26 cellular contexts compared by ENCODE assay signal in genomic region chrX:30301203-30301602, GRCh38. TPM values are rescaled to one million over a fixed set of nuclear protein-coding genes. Genes with fewer than 3 reads are reported as not detected.
"Had no signal": no experiment of that assay in that cellular context is flagged by ENCODE, and none has a peak within 500 bp of the region (broad histone marks: within the 10 kb centered on the region; RNA-seq: fewer than 3 reads in every experiment).

No MANE protein-coding gene starts in this region.

- H3K27me3 ChIP-seq: ascending aorta, body of pancreas, Peyer's patch, SJSA1 had no signal

- H3K9me3 Mint-ChIP-seq: activated naive CD4-positive, alpha-beta T cell treated with anti-CD3 and anti-CD28 coated beads, Interleukin-2, amount 50 U/mL, for 24 hours; activated T-cell treated with anti-CD3 and anti-CD28 coated beads, Interleukin-2, amount 50 U/mL, for 24 hours; activated T-helper 1 cell treated with anti-CD3 and anti-CD28 coated beads, Interleukin-12 subunit alpha, Interleukin-12 subunit beta, Interleukin-2, Interleukin-4 antibody, amounts not matched to agents 30 ng/mL and 10 ng/mL and 1 ng/mL, durations not matched to agents 14 hours and 24 hours and 36 hours; T-helper 1 cell treated with Interleukin-12 subunit alpha and Interleukin-12 subunit beta and Interleukin-4 antibody, amounts not matched to agents 30 μg/mL and 1 μg/mL, for 36 hours; WTC11 had no signal

- H3K36me3 ChIP-seq: ascending aorta, Peyer's patch, SJSA1 had no signal

- H3K4me3 ChIP-seq: ascending aorta, body of pancreas, Peyer's patch, SJSA1 had no signal

- H3K27ac Mint-ChIP-seq: activated CD8-positive, alpha-beta T cell treated with anti-CD3 and anti-CD28 coated beads, Interleukin-2, amount 10 ng/mL, durations not matched to agents 7 days and 5 days; activated naive CD4-positive, alpha-beta T cell treated with anti-CD3 and anti-CD28 coated beads, Interleukin-2, amount 50 U/mL, for 24 hours; activated T-cell treated with anti-CD3 and anti-CD28 coated beads, Interleukin-2, amount 50 U/mL, for 24 hours; activated T-helper 1 cell treated with anti-CD3 and anti-CD28 coated beads, Interleukin-12 subunit alpha, Interleukin-12 subunit beta, Interleukin-2, Interleukin-4 antibody, amounts not matched to agents 30 ng/mL and 10 ng/mL and 1 ng/mL, durations not matched to agents 14 hours and 24 hours and 36 hours; T-helper 1 cell treated with Interleukin-12 subunit alpha and Interleukin-12 subunit beta and Interleukin-4 antibody, amounts not matched to agents 30 μg/mL and 1 μg/mL, for 36 hours; WTC11 had no signal

- H3K4me3 Mint-ChIP-seq: activated CD8-positive, alpha-beta T cell treated with anti-CD3 and anti-CD28 coated beads, Interleukin-2, amount 10 ng/mL, durations not matched to agents 7 days and 5 days; activated naive CD4-positive, alpha-beta T cell treated with anti-CD3 and anti-CD28 coated beads, Interleukin-2, amount 50 U/mL, for 24 hours; activated T-cell treated with anti-CD3 and anti-CD28 coated beads, Interleukin-2, amount 50 U/mL, for 24 hours; activated T-helper 1 cell treated with anti-CD3 and anti-CD28 coated beads, Interleukin-12 subunit alpha, Interleukin-12 subunit beta, Interleukin-2, Interleukin-4 antibody, amounts not matched to agents 30 ng/mL and 10 ng/mL and 1 ng/mL, durations not matched to agents 14 hours and 24 hours and 36 hours; central memory CD8-positive, alpha-beta T cell; T-helper 1 cell treated with Interleukin-12 subunit alpha and Interleukin-12 subunit beta and Interleukin-4 antibody, amounts not matched to agents 30 μg/mL and 1 μg/mL, for 36 hours; WTC11 had no signal

- ATAC-seq: activated CD8-positive, alpha-beta T cell treated with anti-CD3 and anti-CD28 coated beads, Interleukin-2, amount 10 ng/mL, durations not matched to agents 7 days and 5 days; body of pancreas had no signal

- H3K4me1 Mint-ChIP-seq: activated naive CD4-positive, alpha-beta T cell treated with anti-CD3 and anti-CD28 coated beads, Interleukin-2, amount 50 U/mL, for 24 hours; central memory CD8-positive, alpha-beta T cell had no signal

- H3K27ac ChIP-seq: ascending aorta, body of pancreas, Peyer's patch, SJSA1 had no signal

- H3K27me3 Mint-ChIP-seq: activated naive CD4-positive, alpha-beta T cell treated with anti-CD3 and anti-CD28 coated beads, Interleukin-2, amount 50 U/mL, for 24 hours; central memory CD8-positive, alpha-beta T cell had no signal

- H3K4me1 ChIP-seq: ascending aorta, Peyer's patch, SJSA1 had no signal

- DNase-seq: activated CD4-positive, alpha-beta T cell treated with anti-CD3 and anti-CD28 coated beads for 48 hours; activated CD4-positive, alpha-beta T cell treated with anti-CD3 and anti-CD28 coated beads, Interleukin-2, amount 50 U/mL, for 4 hours; activated CD4-positive, CD25-positive, alpha-beta regulatory T cell treated with anti-CD3 and anti-CD28 coated beads, Interleukin-2, amount 50 U/mL, for 72 hours; activated CD8-positive, alpha-beta memory T cell treated with anti-CD3 and anti-CD28 coated beads, Interleukin-2, amount 50 U/mL, for 48 hours; activated CD8-positive, alpha-beta T cell treated with anti-CD3 and anti-CD28 coated beads, Interleukin-2, amount 10 ng/mL, durations not matched to agents 7 days and 5 days; activated effector memory CD4-positive, alpha-beta T cell treated with Interleukin-2 at 50 U/mL for 16 hours; activated naive CD4-positive, alpha-beta T cell; activated T-cell treated with anti-CD3 and anti-CD28 coated beads, Interleukin-2, amount 50 U/mL, for 24 hours; amniotic stem cell; body of pancreas; MM.1S; NCI-H1105; NCI-H1436; NCI-H1694 treated with DMSO at 0.1 percent for 48 hours; NCI-H2029 treated with DMSO at 0.1 percent for 48 hours; NCI-H446; NCI-H524 treated with DMSO at 0.1 percent for 48 hours; OCI-M1; Peyer's patch had no signal

- H3K36me3 Mint-ChIP-seq: activated naive CD4-positive, alpha-beta T cell treated with anti-CD3 and anti-CD28 coated beads, Interleukin-2, amount 50 U/mL, for 24 hours; WTC11 had no signal

- H3K9me3 ChIP-seq: ascending aorta, body of pancreas, Peyer's patch, SJSA1 had no signal

RNA-seq across cellular contexts. Expression of gene NR0B1, which starts 8.0 kb away (rescaled TPM):
- total RNA-seq: activated CD8-positive, alpha-beta T cell treated with anti-CD3 and anti-CD28 coated beads, Interleukin-2, amount 10 ng/mL, durations not matched to agents 7 days and 5 days; activated T-helper 1 cell treated with anti-CD3 and anti-CD28 coated beads, Interleukin-12 subunit alpha, Interleukin-12 subunit beta, Interleukin-2, Interleukin-4 antibody, amounts not matched to agents 30 ng/mL and 10 ng/mL and 1 ng/mL, durations not matched to agents 14 hours and 24 hours and 36 hours; Peyer's patch had no signal

RNA-seq across cellular contexts. Expression of gene MAGEB1, which starts 54.3 kb away (rescaled TPM):
- total RNA-seq: activated CD8-positive, alpha-beta T cell treated with anti-CD3 and anti-CD28 coated beads, Interleukin-2, amount 10 ng/mL, durations not matched to agents 7 days and 5 days; activated T-helper 1 cell treated with anti-CD3 and anti-CD28 coated beads, Interleukin-12 subunit alpha, Interleukin-12 subunit beta, Interleukin-2, Interleukin-4 antibody, amounts not matched to agents 30 ng/mL and 10 ng/mL and 1 ng/mL, durations not matched to agents 14 hours and 24 hours and 36 hours; ascending aorta; body of pancreas; Peyer's patch; SJSA1 had no signal

RNA-seq across cellular contexts. Expression of gene MAGEB4, which starts 59.4 kb away (rescaled TPM):
- total RNA-seq: activated CD8-positive, alpha-beta T cell treated with anti-CD3 and anti-CD28 coated beads, Interleukin-2, amount 10 ng/mL, durations not matched to agents 7 days and 5 days; activated T-helper 1 cell treated with anti-CD3 and anti-CD28 coated beads, Interleukin-12 subunit alpha, Interleukin-12 subunit beta, Interleukin-2, Interleukin-4 antibody, amounts not matched to agents 30 ng/mL and 10 ng/mL and 1 ng/mL, durations not matched to agents 14 hours and 24 hours and 36 hours; ascending aorta; body of pancreas; Peyer's patch; SJSA1; WTC11 had no signal
